ENCODE assay signal across 28 cellular contexts in the genomic region with DNA sequence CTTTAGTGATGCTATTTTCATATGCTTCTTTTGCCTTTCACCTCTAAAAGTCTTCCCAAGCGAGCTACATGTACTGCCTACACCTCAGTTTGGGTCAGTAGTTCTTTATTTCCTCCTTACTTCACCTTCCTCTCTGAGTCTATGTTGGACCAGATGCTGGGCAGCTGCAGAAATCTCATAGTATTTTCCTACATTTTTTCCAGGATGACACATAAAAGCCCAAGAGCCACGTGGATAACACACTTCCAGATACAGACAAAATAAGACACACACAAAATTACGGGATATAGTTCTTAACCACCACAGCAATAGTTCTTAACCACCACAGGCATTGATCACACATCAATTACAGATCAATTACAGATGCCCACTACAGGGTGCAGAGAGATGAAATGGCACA. TPM values are rescaled to one million over a fixed set of nuclear protein-coding genes. Genes with fewer than 3 reads are reported as not detected.
A peak's percentile ranks its signal among the peaks of the same experiment; 100 is the strongest.
DNase-seq lines count a peak whose midpoint lies in the region; ATAC-seq and TF ChIP-seq lines count a peak whose summit lies in the region.
"Had no signal": no experiment of that assay in that cellular context is flagged by ENCODE, and none has a peak within 500 bp of the region (broad histone marks: within the 10 kb centered on the region; RNA-seq: fewer than 3 reads in every experiment).

No MANE protein-coding gene starts in this region.

- H3K27ac ChIP-seq in IMR-90 (ENCODE audit: insufficient read depth, low read length): no peak overlapping the region
- H3K27ac ChIP-seq: HL-60, Peyer's patch, SK-N-MC had no signal

- BruUV-seq in IMR-90 (replicated peaks; lab: Mats Ljungman, UMichigan): no TSS peak

- H3K79me1 ChIP-seq in IMR-90 (ENCODE audit: low read depth in 1 of 2, low read length in 2 of 2): no peaks in the 10 kb centered on the region

- in situ Hi-C loops in IMR-90 (cut with MboI; ENCODE audit: low sequenced_read_pairs): loop anchor here (25.0 kb wide), 1 partner anchor 435 kb away; no protein-coding TSS in a partner anchor

- no peak for TF ChIP-seq POLR2A in IMR-90 (IDR thresholded peaks at IDR 0.05; ENCODE audit: low read depth, low read length)

- H3K4me2 ChIP-seq in IMR-90 (ENCODE audit: low read depth, low read length): no peak overlapping the region

- H2AK9ac ChIP-seq in IMR-90 (replicated peaks; ENCODE audit: low read depth, low read length, poor library complexity): no peak overlapping the region

- no peak overlapping the region for H3K4ac ChIP-seq in IMR-90 (ENCODE audit: low read depth, low read length)

- no peak overlapping the region for H3K23ac ChIP-seq in IMR-90 (ENCODE audit: low read depth, low read length)

- H2BK120ac ChIP-seq in IMR-90 (ENCODE audit: low read depth, low read length): no peak overlapping the region

- dilution Hi-C loops in IMR-90 (cut with HindIII; ENCODE audit: low sequenced_read_pairs, unreplicated experiment): no loop called here

- H2AK5ac ChIP-seq in IMR-90 (ENCODE audit: low read depth, low read length): no peak overlapping the region

- no peak for TF ChIP-seq CTCF in IMR-90 (conservative IDR thresholded peaks at IDR 0.05; ENCODE audit: low read depth, low read length)
- TF ChIP-seq CTCF in foreskin fibroblast (IDR thresholded peaks at IDR 0.05; ENCODE audit: low read depth, low read length): no peak

- intact Hi-C loops in IMR-90 (cut with micrococcal nuclease): no loop called here

- H4K8ac ChIP-seq in IMR-90 (ENCODE audit: low read depth in 2 of 2, low read length in 2 of 2): no peak overlapping the region

- H2BK5ac ChIP-seq in IMR-90 (ENCODE audit: low read depth, low read length, poor library complexity, severe bottlenecking): no peak overlapping the region

- ATAC-seq in IMR-90 (ENCODE audit: low read depth) (no peak), GM21723 (IDR thresholded peaks at IDR 0.05; ENCODE audit: unreplicated experiment) (no peak)
- ATAC-seq: HCT116, HepG2, K562 had no signal

- H4K91ac ChIP-seq in IMR-90 (ENCODE audit: insufficient read depth, low read depth, low read length): no peak overlapping the region

- no peak overlapping the region for H2BK20ac ChIP-seq in IMR-90 (ENCODE audit: low read depth, low read length)

- DNase-seq in AG20443 (ENCODE audit: low spot score) (peak; percentile 63), GM04504 (ENCODE audit: low read depth) (peak; percentile 28), IMR-90 (peak; percentile 27), foreskin fibroblast (peak; percentile 55 to 70), islet precursor cell (no peak), putamen (ENCODE audit: low spot score) (no peak), KG1 (lab: John Stamatoyannopoulos, UW) (no peak)
- DNase-seq: C1 segment of cervical spinal cord; CD4-positive, alpha-beta memory T cell; COR-L47; DMS53; GF-D8; MG63; NCI-H2029; NCI-H446 treated with DMSO at 0.1 percent for 48 hours; NCI-H526; OCI-M1; Peyer's patch; SIG-M5 had no signal

- H3K4me3 ChIP-seq in IMR-90 (ENCODE audit: insufficient read depth, low read depth, low read length) (no peak overlapping the region), foreskin fibroblast (ENCODE audit: low read depth in 1 of 2, low read length in 2 of 2) (no peak overlapping the region)
- H3K4me3 ChIP-seq: K562, MG63, Peyer's patch, SK-N-MC had no signal

- no peak overlapping the region for H3K9ac ChIP-seq in IMR-90 (ENCODE audit: low read depth, low read length)

- peaks cover 2% of the 10 kb centered on the region; the same call in 1 of the 2 replicates for H3K4me1 ChIP-seq in IMR-90 (ENCODE audit: control insufficient read depth, insufficient read depth, low read length)
- H3K4me1 ChIP-seq: Peyer's patch had no signal

- H4K5ac ChIP-seq in IMR-90 (ENCODE audit: low read depth, low read length): no peak overlapping the region

- no peaks in the 10 kb centered on the region for H4K20me1 ChIP-seq in IMR-90 (ENCODE audit: insufficient read depth, low read length)

- no CpG with 5 or more reads among the region's 3 CpGs for WGBS in IMR-90 (ENCODE audit: extremely low coverage in 2 of 2, insufficient read length in 1 of 2), 2 experiments

- H3K14ac ChIP-seq in IMR-90 (replicated peaks; ENCODE audit: low read depth, low read length): no peak overlapping the region

- POLR2A ChIA-PET in IMR-90 (lab: Charles Lee; ENCODE audit: unreplicated experiment): no interaction called here

- no peaks in the 10 kb centered on the region for H3K9me3 ChIP-seq in IMR-90 (ENCODE audit: control insufficient read depth, insufficient read depth, low read length)
- H3K9me3 ChIP-seq: MG63, Peyer's patch had no signal

- CTCF ChIA-PET in IMR-90 (lab: Yijun Ruan, JAX): no interaction called here

- no peak overlapping the region for H3K56ac ChIP-seq in IMR-90 (ENCODE audit: extremely low read depth, insufficient read depth, low read length)

- H2AFZ ChIP-seq in IMR-90 (replicated peaks; ENCODE audit: low read length, poor library complexity): no peak overlapping the region

- H2BK15ac ChIP-seq in IMR-90 (ENCODE audit: low read depth, low read length): no peak overlapping the region

- no peaks in the 10 kb centered on the region for H3K9me1 ChIP-seq in IMR-90 (ENCODE audit: insufficient read depth, low read length)

- no peaks in the 10 kb centered on the region for H3K36me3 ChIP-seq in IMR-90 (ENCODE audit: control insufficient read depth, insufficient read depth, low read length)
- H3K36me3 ChIP-seq: MG63, Peyer's patch had no signal

- H3K27me3 ChIP-seq in IMR-90 (ENCODE audit: control insufficient read depth, insufficient read depth, low read length): peaks cover under 1% of the 10 kb centered on the region; the same call in 1 of the 2 replicates
- H3K27me3 ChIP-seq: MG63, Peyer's patch had no signal

- no peak for TF ChIP-seq RAD21 in IMR-90 (IDR thresholded peaks at IDR 0.05; ENCODE audit: low read length)

- no peak overlapping the region for H3K18ac ChIP-seq in IMR-90 (ENCODE audit: low read depth, low read length)

TF ChIP-seq in IMR-90, 13 proteins besides CTCF, POLR2A, EP300 and RAD21:
- TF ChIP-seq, protein P1, sequence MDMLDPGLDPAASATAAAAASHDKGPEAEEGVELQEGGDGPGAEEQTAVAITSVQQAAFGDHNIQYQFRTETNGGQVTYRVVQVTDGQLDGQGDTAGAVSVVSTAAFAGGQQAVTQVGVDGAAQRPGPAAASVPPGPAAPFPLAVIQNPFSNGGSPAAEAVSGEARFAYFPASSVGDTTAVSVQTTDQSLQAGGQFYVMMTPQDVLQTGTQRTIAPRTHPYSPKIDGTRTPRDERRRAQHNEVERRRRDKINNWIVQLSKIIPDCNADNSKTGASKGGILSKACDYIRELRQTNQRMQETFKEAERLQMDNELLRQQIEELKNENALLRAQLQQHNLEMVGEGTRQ (IDR thresholded peaks at IDR 0.05; ENCODE audit: low read depth, low read length): no peak

RNA-seq across cellular contexts. Expression of a gene that starts 6.1 kb away (rescaled TPM):
- total RNA-seq in IMR-90 (2012; rRNA removed): 45.0 and 48.9 TPM in 2 replicates
- polyA plus RNA-seq in IMR-90 (2012; rRNA removed): 25.6 and 29.5 TPM in 2 replicates
- 13.0 and 17.9 TPM in 2 replicates for polyA plus RNA-seq in IMR-90 (2012; cell fraction: cytosol; rRNA removed)
- 4.1 and 11.5 TPM in 2 replicates for polyA plus RNA-seq in IMR-90 (2012; cell fraction: nucleus; rRNA removed; ENCODE audit: low replicate concordance)

RNA-seq across cellular contexts. Expression of a gene that starts 39.4 kb away (rescaled TPM):
- total RNA-seq in IMR-90 (2012; rRNA removed): 83.3 and 88.0 TPM in 2 replicates
- 63.7 and 68.0 TPM in 2 replicates for polyA plus RNA-seq in IMR-90 (2012; rRNA removed)
- 21.7 and 43.0 TPM in 2 replicates for polyA plus RNA-seq in IMR-90 (2012; cell fraction: cytosol; rRNA removed)
- 13.7 and 69.2 TPM in 2 replicates for polyA plus RNA-seq in IMR-90 (2012; cell fraction: nucleus; rRNA removed; ENCODE audit: low replicate concordance)

RNA-seq across cellular contexts. Expression of a gene that starts 39.8 kb away (rescaled TPM):
- total RNA-seq in IMR-90 (2012; rRNA removed): 86.4 and 105 TPM in 2 replicates
- 48.8 and 49.5 TPM in 2 replicates for polyA plus RNA-seq in IMR-90 (2012; rRNA removed)
- 24.3 and 40.6 TPM in 2 replicates for polyA plus RNA-seq in IMR-90 (2012; cell fraction: cytosol; rRNA removed)
- 28.6 and 46.9 TPM in 2 replicates for polyA plus RNA-seq in IMR-90 (2012; cell fraction: nucleus; rRNA removed; ENCODE audit: low replicate concordance)

RNA-seq across cellular contexts. Expression of a gene that starts 59.4 kb away (rescaled TPM):
- 25.8 and 26.1 TPM in 2 replicates for total RNA-seq in IMR-90 (2012; rRNA removed)
- polyA plus RNA-seq in IMR-90 (2012; rRNA removed): 26.5 and 29.6 TPM in 2 replicates
- 12.7 and 19.2 TPM in 2 replicates for polyA plus RNA-seq in IMR-90 (2012; cell fraction: cytosol; rRNA removed)
- polyA plus RNA-seq in IMR-90 (2012; cell fraction: nucleus; rRNA removed; ENCODE audit: low replicate concordance): 28.4 and 44.9 TPM in 2 replicates
- total RNA-seq: A172, H1, HT-29 had no signal
- polyA plus RNA-seq: H1 had no signal

Comparison
In these comparisons a context has a peak if more than half of its experiments do, and no peak if none do; other contexts are left out.
1. DNase-seq: peak in AG20443 (single experiment), GM04504 (single experiment), IMR-90 (single experiment) and foreskin fibroblast (2 of 2); none in islet precursor cell (single experiment), putamen (single experiment) and KG1 (single experiment).